1 cellular context compared by ENCODE assay signal in the genomic region with DNA sequence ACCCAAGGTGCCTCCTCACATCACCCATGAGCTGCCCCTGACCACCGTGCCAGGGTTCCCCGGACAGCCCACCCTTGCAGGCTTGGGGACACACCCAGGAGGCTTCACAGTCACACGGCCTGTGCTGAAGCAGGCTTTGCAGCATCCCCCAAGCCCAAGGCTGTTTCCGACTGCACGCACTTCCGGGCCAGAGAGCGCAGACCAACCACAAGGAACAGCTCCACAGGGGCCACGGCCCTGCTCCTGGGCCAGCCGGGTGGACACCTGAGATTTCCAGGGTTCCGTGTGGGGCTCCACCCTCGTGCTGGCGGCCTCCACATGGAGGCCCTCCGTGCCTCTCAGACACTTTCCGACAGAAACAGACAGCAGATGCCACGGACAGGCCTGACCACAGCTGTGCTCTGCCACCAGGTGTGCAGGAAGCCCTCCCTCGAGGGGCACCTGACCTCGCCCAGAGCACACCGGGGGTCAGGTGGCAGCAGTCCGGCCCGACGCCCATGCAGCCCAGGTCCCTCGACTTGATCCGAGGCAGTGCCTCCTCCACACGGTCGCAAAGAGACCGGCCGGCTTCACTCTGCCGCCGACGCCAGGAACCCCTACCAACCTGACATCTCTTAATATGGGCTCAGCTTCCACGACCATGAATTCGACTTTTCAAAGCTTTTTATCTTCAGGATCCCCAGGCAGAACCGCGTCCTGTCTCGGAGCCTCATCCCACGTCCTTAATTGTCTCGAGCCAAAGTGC.
A peak's percentile ranks its signal among the peaks of the same experiment; 100 is the strongest.
TF ChIP-seq lines count a peak whose summit lies in the region.

No MANE protein-coding gene starts in this region.

TF ChIP-seq in K562, 482 proteins besides CTCF, POLR2A, EP300 and RAD21:
- TF ChIP-seq LEF1 (IDR thresholded peaks at IDR 0.05) (no peak), RBM22 (IDR thresholded peaks at IDR 0.05; ENCODE audit: low read depth, low read length, poor library complexity, severe bottlenecking) (peak; percentile 7), KDM2B (CRISPR knock-in tag; IDR thresholded peaks at IDR 0.05) (no peak), CAMTA2 (CRISPR knock-in tag; conservative IDR thresholded peaks at IDR 0.05) (no peak), ZNF764 (CRISPR knock-in tag; IDR thresholded peaks at IDR 0.05; ENCODE audit: low read depth) (no peak)
- TF ChIP-seq, protein P1, sequence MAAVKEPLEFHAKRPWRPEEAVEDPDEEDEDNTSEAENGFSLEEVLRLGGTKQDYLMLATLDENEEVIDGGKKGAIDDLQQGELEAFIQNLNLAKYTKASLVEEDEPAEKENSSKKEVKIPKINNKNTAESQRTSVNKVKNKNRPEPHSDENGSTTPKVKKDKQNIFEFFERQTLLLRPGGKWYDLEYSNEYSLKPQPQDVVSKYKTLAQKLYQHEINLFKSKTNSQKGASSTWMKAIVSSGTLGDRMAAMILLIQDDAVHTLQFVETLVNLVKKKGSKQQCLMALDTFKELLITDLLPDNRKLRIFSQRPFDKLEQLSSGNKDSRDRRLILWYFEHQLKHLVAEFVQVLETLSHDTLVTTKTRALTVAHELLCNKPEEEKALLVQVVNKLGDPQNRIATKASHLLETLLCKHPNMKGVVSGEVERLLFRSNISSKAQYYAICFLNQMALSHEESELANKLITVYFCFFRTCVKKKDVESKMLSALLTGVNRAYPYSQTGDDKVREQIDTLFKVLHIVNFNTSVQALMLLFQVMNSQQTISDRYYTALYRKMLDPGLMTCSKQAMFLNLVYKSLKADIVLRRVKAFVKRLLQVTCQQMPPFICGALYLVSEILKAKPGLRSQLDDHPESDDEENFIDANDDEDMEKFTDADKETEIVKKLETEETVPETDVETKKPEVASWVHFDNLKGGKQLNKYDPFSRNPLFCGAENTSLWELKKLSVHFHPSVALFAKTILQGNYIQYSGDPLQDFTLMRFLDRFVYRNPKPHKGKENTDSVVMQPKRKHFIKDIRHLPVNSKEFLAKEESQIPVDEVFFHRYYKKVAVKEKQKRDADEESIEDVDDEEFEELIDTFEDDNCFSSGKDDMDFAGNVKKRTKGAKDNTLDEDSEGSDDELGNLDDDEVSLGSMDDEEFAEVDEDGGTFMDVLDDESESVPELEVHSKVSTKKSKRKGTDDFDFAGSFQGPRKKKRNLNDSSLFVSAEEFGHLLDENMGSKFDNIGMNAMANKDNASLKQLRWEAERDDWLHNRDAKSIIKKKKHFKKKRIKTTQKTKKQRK (IDR thresholded peaks at IDR 0.05; ENCODE audit: borderline replicate concordance, low read depth, low read length): no peak
- TF ChIP-seq, protein P2, sequence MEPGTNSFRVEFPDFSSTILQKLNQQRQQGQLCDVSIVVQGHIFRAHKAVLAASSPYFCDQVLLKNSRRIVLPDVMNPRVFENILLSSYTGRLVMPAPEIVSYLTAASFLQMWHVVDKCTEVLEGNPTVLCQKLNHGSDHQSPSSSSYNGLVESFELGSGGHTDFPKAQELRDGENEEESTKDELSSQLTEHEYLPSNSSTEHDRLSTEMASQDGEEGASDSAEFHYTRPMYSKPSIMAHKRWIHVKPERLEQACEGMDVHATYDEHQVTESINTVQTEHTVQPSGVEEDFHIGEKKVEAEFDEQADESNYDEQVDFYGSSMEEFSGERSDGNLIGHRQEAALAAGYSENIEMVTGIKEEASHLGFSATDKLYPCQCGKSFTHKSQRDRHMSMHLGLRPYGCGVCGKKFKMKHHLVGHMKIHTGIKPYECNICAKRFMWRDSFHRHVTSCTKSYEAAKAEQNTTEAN (CRISPR knock-in tag; IDR thresholded peaks at IDR 0.05): no peak
TF ChIP-seq in K562: peak in this region for 1.
